29 cellular contexts compared by ENCODE assay signal in the genomic region with DNA sequence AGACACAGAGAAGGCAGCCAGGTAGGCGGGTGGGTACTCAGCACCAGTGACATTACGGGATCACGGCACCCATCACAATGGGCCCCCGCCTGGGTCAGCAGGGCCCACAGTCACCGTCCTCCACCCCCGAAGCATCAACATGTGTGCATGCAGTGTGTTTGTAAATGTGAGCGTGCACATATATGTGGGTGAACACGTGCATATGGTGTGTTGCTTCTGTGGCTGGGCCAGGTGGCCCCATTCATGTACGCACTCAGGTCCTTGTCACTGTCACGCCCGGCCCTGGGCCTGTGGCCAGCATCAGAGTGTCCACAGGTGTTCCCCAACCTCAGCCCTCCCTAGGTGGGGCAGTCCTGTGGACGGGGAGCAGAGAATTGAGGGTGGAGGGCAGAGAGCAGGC. TPM values are rescaled to one million over a fixed set of nuclear protein-coding genes. Genes with fewer than 3 reads are reported as not detected.
DNase-seq lines count a peak whose midpoint lies in the region; ATAC-seq and TF ChIP-seq lines count a peak whose summit lies in the region.
"Had no signal": no experiment of that assay in that cellular context is flagged by ENCODE, and none has a peak within 500 bp of the region (broad histone marks: within the 10 kb centered on the region; RNA-seq: fewer than 3 reads in every experiment).

No MANE protein-coding gene starts in this region.

- H3K9me3 ChIP-seq in heart right ventricle (no peaks in the 10 kb centered on the region), tibial artery (no peaks in the 10 kb centered on the region)
- H3K9me3 ChIP-seq: ascending aorta, BLaER1, prostate gland, stomach, tibial nerve had no signal

- H3K4me3 Mint-ChIP-seq in memory B cell, result no peak overlapping the region
- H3K4me3 Mint-ChIP-seq: activated naive CD8-positive, alpha-beta T cell treated with anti-CD3 and anti-CD28 coated beads, Interleukin-2, amount 10 ng/mL, durations not matched to agents 7 days and 5 days; neural progenitor cell had no signal

- ATAC-seq in heart right ventricle (no peak), memory B cell (ENCODE audit: low read depth) (no peak), HG03442 (IDR thresholded peaks at IDR 0.05; ENCODE audit: unreplicated experiment) (no peak)
- ATAC-seq: esophagus mucosa had no signal

- peak; percentile 75 for DNase-seq in cardiac septum (ENCODE audit: low spot score)
- no peak for DNase-seq in heart right ventricle
- DNase-seq in memory B cell (ENCODE audit: low spot score in 2 of 2), result no peak
- DNase-seq in tibial artery, result peak; percentile 9 to 46
- DNase-seq in NOMO-1 (lab: John Stamatoyannopoulos, UW; ENCODE audit: unreplicated experiment in 2 of 2), result no peak
- DNase-seq in DMS 273 (lab: John Stamatoyannopoulos, UW; ENCODE audit: unreplicated experiment), result no peak
- DNase-seq: activated CD4-positive, alpha-beta T cell treated with anti-CD3 and anti-CD28 coated beads, Interleukin-2, amount 50 U/mL, for 1 hour; activated naive CD8-positive, alpha-beta T cell treated with anti-CD3 and anti-CD28 coated beads, Interleukin-2, amount 10 ng/mL, durations not matched to agents 7 days and 5 days; COR-L47; DND-41; mesenchymal stem cell; NCI-H146; NCI-H2107; NCI-H446; SW 1271; T1000 had no signal

- H3K4me1 Mint-ChIP-seq in memory B cell, result peaks cover 21% of the 10 kb centered on the region
- H3K4me1 Mint-ChIP-seq: activated naive CD8-positive, alpha-beta T cell treated with anti-CD3 and anti-CD28 coated beads, Interleukin-2, amount 10 ng/mL, durations not matched to agents 7 days and 5 days had no signal

- 95 to 98% methylated on average over 12 of the region's 12 CpGs for WGBS in heart right ventricle, 2 donors

- in situ Hi-C loops in GM18951 (cut with MboI; ENCODE audit: low sequenced_read_pairs, unreplicated experiment), result no loop called here

- TF ChIP-seq CTCF in heart right ventricle (IDR thresholded peaks at IDR 0.05) (no peak), tibial artery (IDR thresholded peaks at IDR 0.05) (no peak)

- H3K4me1 ChIP-seq in heart right ventricle (no peaks in the 10 kb centered on the region), tibial artery (no peaks in the 10 kb centered on the region)
- H3K4me1 ChIP-seq: ascending aorta, foreskin keratinocyte, neural progenitor cell, prostate gland, stomach, tibial nerve had no signal

- H3K27me3 ChIP-seq in heart right ventricle (no peaks in the 10 kb centered on the region), tibial artery (peaks cover 0 to 29% of the 10 kb centered on the region in 2 donors)
- H3K27me3 ChIP-seq: ascending aorta, BLaER1, cardiac muscle cell, neural progenitor cell, tibial nerve had no signal

- no peak overlapping the region for H3K27ac ChIP-seq in heart right ventricle
- no peak overlapping the region for H3K27ac ChIP-seq in tibial artery
- H3K27ac ChIP-seq: ascending aorta, BLaER1, cardiac muscle cell, foreskin keratinocyte, neural progenitor cell, prostate gland, stomach, tibial nerve had no signal

- H3K27ac Mint-ChIP-seq in memory B cell, result peak overlapping the region; percentile 41
- H3K27ac Mint-ChIP-seq: activated naive CD8-positive, alpha-beta T cell treated with anti-CD3 and anti-CD28 coated beads, Interleukin-2, amount 10 ng/mL, durations not matched to agents 7 days and 5 days had no signal

- H3K36me3 ChIP-seq in heart right ventricle (no peaks in the 10 kb centered on the region), tibial artery (no peaks in the 10 kb centered on the region)
- H3K36me3 ChIP-seq: ascending aorta, BLaER1, cardiac muscle cell, neural progenitor cell, prostate gland, stomach, tibial nerve had no signal

- no peaks in the 10 kb centered on the region for H3K9me3 Mint-ChIP-seq in memory B cell
- H3K9me3 Mint-ChIP-seq: activated naive CD8-positive, alpha-beta T cell treated with anti-CD3 and anti-CD28 coated beads, Interleukin-2, amount 10 ng/mL, durations not matched to agents 7 days and 5 days; neural progenitor cell had no signal

- H3K4me3 ChIP-seq in heart right ventricle, result no peak overlapping the region
- H3K4me3 ChIP-seq in tibial artery, result no peak overlapping the region
- H3K4me3 ChIP-seq: ascending aorta, BLaER1, cardiac muscle cell, neural progenitor cell, prostate gland, stomach, tibial nerve had no signal

- H3K27me3 Mint-ChIP-seq in memory B cell, result no peaks in the 10 kb centered on the region

- H3K36me3 Mint-ChIP-seq in memory B cell, result peaks cover 12% of the 10 kb centered on the region
- H3K36me3 Mint-ChIP-seq: activated naive CD8-positive, alpha-beta T cell treated with anti-CD3 and anti-CD28 coated beads, Interleukin-2, amount 10 ng/mL, durations not matched to agents 7 days and 5 days; neural progenitor cell had no signal

- intact Hi-C loops in cardiac septum (cut with DNase I) (no loop called here), heart right ventricle (cut with DNase I) (no loop called here), tibial artery (cut with DNase I; ENCODE audit: low total_unique reads) (no loop called here)

- TF ChIP-seq POLR2A in GM18951 (IDR thresholded peaks at IDR 0.05; ENCODE audit: extremely low read depth, insufficient read depth, insufficient read length), result peak; percentile 37

RNA-seq across cellular contexts. Expression of a gene that starts 37.1 kb away (rescaled TPM):
- total RNA-seq in cardiac septum (not detected), heart right ventricle (not detected)
- not detected for polyA plus RNA-seq in heart right ventricle
- total RNA-seq: activated naive CD8-positive, alpha-beta T cell treated with anti-CD3 and anti-CD28 coated beads, Interleukin-2, amount 10 ng/mL, durations not matched to agents 7 days and 5 days; ascending aorta; cardiac muscle cell; foreskin keratinocyte; H1; prostate gland; skeletal muscle tissue; tibial nerve had no signal
- polyA plus RNA-seq: cardiac muscle cell, foreskin keratinocyte, H1 had no signal

Comparison
In these comparisons a context has a peak if more than half of its experiments do, and no peak if none do; other contexts are left out.
1. DNase-seq: peak in cardiac septum (single experiment) and tibial artery (2 of 2); none in heart right ventricle (0 of 2), memory B cell (0 of 2), NOMO-1 (0 of 2) and DMS 273 (single experiment).